Comparison of ENCODE assay signal across 18 cellular contexts in genomic region chrX:40066700-40067099, GRCh38. TPM values are rescaled to one million over a fixed set of nuclear protein-coding genes. Genes with fewer than 3 reads are reported as not detected.
DNase-seq lines count a peak whose midpoint lies in the region; ATAC-seq lines count a peak whose summit lies in the region.
"Had no signal": no experiment of that assay in that cellular context is flagged by ENCODE, and none has a peak within 500 bp of the region (broad histone marks: within the 10 kb centered on the region; RNA-seq: fewer than 3 reads in every experiment).

No MANE protein-coding gene starts in this region.

- CTCF ChIA-PET in activated naive CD4-positive, alpha-beta T cell treated with anti-CD3 and anti-CD28 coated beads, Interleukin-2, amount 10 ng/mL, durations not matched to agents 7 days and 5 days (lab: Charles Lee): no interaction called here
- CTCF ChIA-PET in naive thymus-derived CD4-positive, alpha-beta T cell (lab: Charles Lee): no interaction called here

- H3K27ac Mint-ChIP-seq in T-helper 2 cell treated with Interferon-gamma antibody and Interleukin-4, amounts not matched to agents 5 μg/mL and 100 μg/mL, for 36 hours: peak overlapping the region; percentile 2
- H3K27ac Mint-ChIP-seq in activated naive CD4-positive, alpha-beta T cell treated with anti-CD3 and anti-CD28 coated beads, Interleukin-2, amount 10 ng/mL, durations not matched to agents 7 days and 5 days: peak overlapping the region; percentile 52
- H3K27ac Mint-ChIP-seq in activated T-helper 17 cell treated with anti-CD3 and anti-CD28 coated beads, Interleukin-2, amount 50 U/mL, for 72 hours: no peak overlapping the region
- H3K27ac Mint-ChIP-seq in naive thymus-derived CD4-positive, alpha-beta T cell: peak overlapping the region in 5 of 9 donors; percentile 10 to 55 (median 34)
- H3K27ac Mint-ChIP-seq: CD8-positive, alpha-beta T cell; HFFc6 had no signal

- POLR2A ChIA-PET in naive thymus-derived CD4-positive, alpha-beta T cell (lab: Charles Lee): no interaction called here

- no peak for DNase-seq in T-helper 2 cell treated with Interferon-gamma antibody and Interleukin-4, amounts not matched to agents 5 μg/mL and 100 μg/mL, for 36 hours (ENCODE audit: low spot score)
- DNase-seq in T-helper 2 cell (no peak), left lobe of liver (ENCODE audit: low spot score) (no peak)
- DNase-seq in activated naive CD4-positive, alpha-beta T cell treated with anti-CD3 and anti-CD28 coated beads, Interleukin-2, amount 10 ng/mL, durations not matched to agents 7 days and 5 days: no peak
- DNase-seq in activated naive CD4-positive, alpha-beta T cell treated with Interleukin-2 at 50 U/mL for 16 hours: no peak
- DNase-seq in naive thymus-derived CD4-positive, alpha-beta T cell: no peak
- DNase-seq: 8988T; AML-193; C1 segment of cervical spinal cord; CD8-positive, alpha-beta T cell; COR-L47; DND-41; GDM1; HFFc6 had no signal

- H3K36me3 Mint-ChIP-seq in T-helper 2 cell treated with Interferon-gamma antibody and Interleukin-4, amounts not matched to agents 5 μg/mL and 100 μg/mL, for 36 hours (ENCODE audit: low read depth): peaks cover 53% of the 10 kb centered on the region
- peaks cover 62% of the 10 kb centered on the region for H3K36me3 Mint-ChIP-seq in activated naive CD4-positive, alpha-beta T cell treated with anti-CD3 and anti-CD28 coated beads, Interleukin-2, amount 10 ng/mL, durations not matched to agents 7 days and 5 days
- peaks cover 99% of the 10 kb centered on the region for H3K36me3 Mint-ChIP-seq in activated T-helper 17 cell treated with anti-CD3 and anti-CD28 coated beads, Interleukin-2, amount 50 U/mL, for 72 hours (ENCODE audit: low read depth)
- H3K36me3 Mint-ChIP-seq in naive thymus-derived CD4-positive, alpha-beta T cell: peaks cover 0 to 44% (median 7%) of the 10 kb centered on the region in 5 donors

- peaks cover 3 to 41% (median 20%) of the 10 kb centered on the region in 3 experiments for H3K36me3 ChIP-seq in naive thymus-derived CD4-positive, alpha-beta T cell (ENCODE audit: control insufficient read depth in 2 of 3, insufficient read depth in 3 of 3, low read length in 3 of 3)

- no peak overlapping the region for H3K4me3 Mint-ChIP-seq in T-helper 2 cell treated with Interferon-gamma antibody and Interleukin-4, amounts not matched to agents 5 μg/mL and 100 μg/mL, for 36 hours
- no peak overlapping the region for H3K4me3 Mint-ChIP-seq in activated naive CD4-positive, alpha-beta T cell treated with anti-CD3 and anti-CD28 coated beads, Interleukin-2, amount 10 ng/mL, durations not matched to agents 7 days and 5 days
- peak overlapping the region; percentile 47 for H3K4me3 Mint-ChIP-seq in activated T-helper 17 cell treated with anti-CD3 and anti-CD28 coated beads, Interleukin-2, amount 50 U/mL, for 72 hours
- peak overlapping the region in 2 of 10 donors; percentile 30 to 54 for H3K4me3 Mint-ChIP-seq in naive thymus-derived CD4-positive, alpha-beta T cell
- H3K4me3 Mint-ChIP-seq: CD8-positive, alpha-beta T cell; HFFc6 had no signal

- no peaks in the 10 kb centered on the region for H3K9me3 ChIP-seq in naive thymus-derived CD4-positive, alpha-beta T cell (ENCODE audit: control insufficient read depth in 2 of 3, low read length in 3 of 3)
- H3K9me3 ChIP-seq: HAP-1 had no signal

- ATAC-seq in activated T-helper 17 cell treated with anti-CD3 and anti-CD28 coated beads, Interleukin-2, amount 50 U/mL, for 72 hours (replicated peaks): no peak
- no peak for ATAC-seq in naive thymus-derived CD4-positive, alpha-beta T cell
- ATAC-seq in left lobe of liver (no peak), HG03521 (IDR thresholded peaks at IDR 0.05; ENCODE audit: unreplicated experiment) (no peak)
- ATAC-seq: CD8-positive, alpha-beta T cell had no signal

- H3K4me1 ChIP-seq in naive thymus-derived CD4-positive, alpha-beta T cell (ENCODE audit: control insufficient read depth in 2 of 2, insufficient read depth in 2 of 2, low read length in 2 of 2): peaks cover 0 to 40% of the 10 kb centered on the region in 2 donors
- H3K4me1 ChIP-seq: HAP-1 had no signal

- H3K27ac ChIP-seq in naive thymus-derived CD4-positive, alpha-beta T cell (ENCODE audit: low read depth, low read length): no peak overlapping the region
- H3K27ac ChIP-seq: HL-60 had no signal

- H3K9me3 Mint-ChIP-seq in T-helper 2 cell treated with Interferon-gamma antibody and Interleukin-4, amounts not matched to agents 5 μg/mL and 100 μg/mL, for 36 hours: no peaks in the 10 kb centered on the region
- no peaks in the 10 kb centered on the region for H3K9me3 Mint-ChIP-seq in activated naive CD4-positive, alpha-beta T cell treated with anti-CD3 and anti-CD28 coated beads, Interleukin-2, amount 10 ng/mL, durations not matched to agents 7 days and 5 days
- H3K9me3 Mint-ChIP-seq in activated T-helper 17 cell treated with anti-CD3 and anti-CD28 coated beads, Interleukin-2, amount 50 U/mL, for 72 hours: no peaks in the 10 kb centered on the region
- H3K9me3 Mint-ChIP-seq in naive thymus-derived CD4-positive, alpha-beta T cell: peaks cover 0 to 1% (median 0%) of the 10 kb centered on the region in 11 donors
- H3K9me3 Mint-ChIP-seq: CD8-positive, alpha-beta T cell; HFFc6 had no signal

- H3K4me1 Mint-ChIP-seq in T-helper 2 cell treated with Interferon-gamma antibody and Interleukin-4, amounts not matched to agents 5 μg/mL and 100 μg/mL, for 36 hours (ENCODE audit: low read depth): peaks cover 46% of the 10 kb centered on the region
- peaks cover 83% of the 10 kb centered on the region for H3K4me1 Mint-ChIP-seq in activated naive CD4-positive, alpha-beta T cell treated with anti-CD3 and anti-CD28 coated beads, Interleukin-2, amount 10 ng/mL, durations not matched to agents 7 days and 5 days
- peaks cover 21% of the 10 kb centered on the region for H3K4me1 Mint-ChIP-seq in activated T-helper 17 cell treated with anti-CD3 and anti-CD28 coated beads, Interleukin-2, amount 50 U/mL, for 72 hours
- peaks cover 22 to 74% (median 64%) of the 10 kb centered on the region in 7 donors for H3K4me1 Mint-ChIP-seq in naive thymus-derived CD4-positive, alpha-beta T cell

- H3K27me3 ChIP-seq in naive thymus-derived CD4-positive, alpha-beta T cell (ENCODE audit: control insufficient read depth in 2 of 2, insufficient read depth in 2 of 2, low read length in 2 of 2): no peaks in the 10 kb centered on the region

- no peaks in the 10 kb centered on the region for H3K27me3 Mint-ChIP-seq in T-helper 2 cell treated with Interferon-gamma antibody and Interleukin-4, amounts not matched to agents 5 μg/mL and 100 μg/mL, for 36 hours (ENCODE audit: low read depth)
- no peaks in the 10 kb centered on the region for H3K27me3 Mint-ChIP-seq in activated naive CD4-positive, alpha-beta T cell treated with anti-CD3 and anti-CD28 coated beads, Interleukin-2, amount 10 ng/mL, durations not matched to agents 7 days and 5 days
- H3K27me3 Mint-ChIP-seq in activated T-helper 17 cell treated with anti-CD3 and anti-CD28 coated beads, Interleukin-2, amount 50 U/mL, for 72 hours: no peaks in the 10 kb centered on the region
- H3K27me3 Mint-ChIP-seq in naive thymus-derived CD4-positive, alpha-beta T cell: no peaks in the 10 kb centered on the region

- no peak overlapping the region for H3K4me3 ChIP-seq in naive thymus-derived CD4-positive, alpha-beta T cell (ENCODE audit: low read length)
- H3K4me3 ChIP-seq: HAP-1 had no signal

- intact Hi-C loops in naive thymus-derived CD4-positive, alpha-beta T cell (cut with micrococcal nuclease): loop anchor here (2.0 to 5.0 kb wide), 3 partner anchors 16 to 249 kb away; no protein-coding TSS in a partner anchor

RNA-seq across cellular contexts. Expression of gene BCOR, which starts 31.1 kb away (rescaled TPM):
- total RNA-seq in activated T-helper 17 cell treated with anti-CD3 and anti-CD28 coated beads, Interleukin-2, amount 50 U/mL, for 72 hours: 10 to 100 TPM; 38.9 to 63.2 TPM
- total RNA-seq in naive thymus-derived CD4-positive, alpha-beta T cell: 10 to 100 TPM; 23.3 to 55.2 (median 43.3) TPM
- 1 to 10 TPM; 3.8 to 9.1 TPM for polyA plus RNA-seq in naive thymus-derived CD4-positive, alpha-beta T cell
- 10.5 TPM for total RNA-seq in left lobe of liver
